ENCODE assay signal across 15 cellular contexts in the genomic region with DNA sequence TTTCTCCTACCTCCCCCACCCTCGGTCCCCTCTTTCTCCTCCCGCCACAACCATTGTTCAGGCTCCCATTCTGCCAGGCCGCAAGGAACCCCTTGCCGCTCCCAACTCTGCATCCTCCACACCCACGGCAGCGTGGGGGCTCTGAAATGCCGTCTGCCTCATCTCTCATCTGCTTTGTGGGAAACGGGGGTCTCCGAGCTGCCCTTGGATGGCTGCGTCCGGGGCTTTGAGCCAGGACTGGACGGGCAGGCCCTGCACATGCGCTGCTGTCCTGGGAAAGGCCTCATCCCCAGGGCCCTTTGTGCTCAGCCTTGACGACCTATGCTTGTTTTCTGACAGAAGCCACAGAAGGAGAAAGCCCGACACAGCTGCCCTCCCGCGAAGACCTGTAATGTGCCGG. TPM values are rescaled to one million over a fixed set of nuclear protein-coding genes. Genes with fewer than 3 reads are reported as not detected.
A peak's percentile ranks its signal among the peaks of the same experiment; 100 is the strongest.
DNase-seq lines count a peak whose midpoint lies in the region; ATAC-seq and TF ChIP-seq lines count a peak whose summit lies in the region.
"Had no signal": no experiment of that assay in that cellular context is flagged by ENCODE, and none has a peak within 500 bp of the region (broad histone marks: within the 10 kb centered on the region; RNA-seq: fewer than 3 reads in every experiment).

No MANE protein-coding gene starts in this region.

- TF ChIP-seq CTCF in psoas muscle (IDR thresholded peaks at IDR 0.05), result no peak

- DNase-seq in activated T-cell treated with anti-CD3 and anti-CD28 coated beads, Interleukin-2, amount 50 U/mL, for 72 hours, result no peak
- no peak for DNase-seq in activated T-cell treated with anti-CD3 and anti-CD28 coated beads, Interleukin-2, amount 50 U/mL, for 48 hours
- DNase-seq in T-helper 17 cell (no peak), psoas muscle (no peak), ACHN (no peak)
- DNase-seq: activated CD4-positive, alpha-beta T cell treated with anti-CD3 and anti-CD28 coated beads, Interleukin-2, amount 50 U/mL, for 1 hour; EL; NCI-H1436; NCI-H2171 treated with DMSO at 0.1 percent for 48 hours; retina; stimulated activated CD4-positive, alpha-beta T cell treated with anti-CD3 and anti-CD28 coated beads, Interleukin-12 subunit alpha, Interleukin-12 subunit beta, amount 100 ng/mL, for 4 hours; transverse colon had no signal

- H3K4me1 Mint-ChIP-seq in activated T-cell treated with anti-CD3 and anti-CD28 coated beads, Interleukin-2, amount 50 U/mL, for 72 hours (ENCODE audit: low read depth), result peaks cover 46% of the 10 kb centered on the region
- H3K4me1 Mint-ChIP-seq in T-helper 17 cell, result peaks cover 26% of the 10 kb centered on the region
- H3K4me1 Mint-ChIP-seq in dendritic cell treated with granulocyte-macrophage colony-stimulating factor and Interleukin-4, amounts not matched to agents 40 ng/mL and 50 ng/mL, for 4 days (ENCODE audit: low read depth), result peaks cover 32% of the 10 kb centered on the region
- peaks cover 81% of the 10 kb centered on the region for H3K4me1 Mint-ChIP-seq in stimulated activated memory B cell treated with anti-CD40 and anti-IgM and Interleukin-4, amounts not matched to agents 10 μg/mL and 1 μg/mL and 100 μg/mL, for 72 hours

- H3K36me3 ChIP-seq in psoas muscle (ENCODE audit: insufficient read depth in 1 of 2, low read depth in 1 of 2), result peaks cover 0 to 31% of the 10 kb centered on the region in 2 donors
- H3K36me3 ChIP-seq: transverse colon had no signal

- no peak overlapping the region for H3K27ac ChIP-seq in psoas muscle

- in situ Hi-C loops in ACHN (cut with HindIII; ENCODE audit: low pct_ligation_motif_present, low pct_unique_long_range_greater_than_20kb, low sequenced_read_pairs), result no loop called here

- no peaks in the 10 kb centered on the region for H3K27me3 Mint-ChIP-seq in activated T-cell treated with anti-CD3 and anti-CD28 coated beads, Interleukin-2, amount 50 U/mL, for 72 hours (ENCODE audit: low read depth)
- H3K27me3 Mint-ChIP-seq in T-helper 17 cell, result no peaks in the 10 kb centered on the region
- peaks cover 19% of the 10 kb centered on the region for H3K27me3 Mint-ChIP-seq in dendritic cell treated with granulocyte-macrophage colony-stimulating factor and Interleukin-4, amounts not matched to agents 40 ng/mL and 50 ng/mL, for 4 days
- H3K27me3 Mint-ChIP-seq in stimulated activated memory B cell treated with anti-CD40 and anti-IgM and Interleukin-4, amounts not matched to agents 10 μg/mL and 1 μg/mL and 100 μg/mL, for 72 hours, result no peaks in the 10 kb centered on the region

- H3K9me3 Mint-ChIP-seq in activated T-cell treated with anti-CD3 and anti-CD28 coated beads, Interleukin-2, amount 50 U/mL, for 72 hours, result no peaks in the 10 kb centered on the region
- no peaks in the 10 kb centered on the region for H3K9me3 Mint-ChIP-seq in dendritic cell treated with granulocyte-macrophage colony-stimulating factor and Interleukin-4, amounts not matched to agents 40 ng/mL and 50 ng/mL, for 4 days
- no peaks in the 10 kb centered on the region for H3K9me3 Mint-ChIP-seq in stimulated activated memory B cell treated with anti-CD40 and anti-IgM and Interleukin-4, amounts not matched to agents 10 μg/mL and 1 μg/mL and 100 μg/mL, for 72 hours

- peak overlapping the region; percentile 38 to 40 for H3K4me3 Mint-ChIP-seq in activated T-cell treated with anti-CD3 and anti-CD28 coated beads, Interleukin-2, amount 50 U/mL, for 72 hours
- H3K4me3 Mint-ChIP-seq in T-helper 17 cell, result no peak overlapping the region
- no peak overlapping the region for H3K4me3 Mint-ChIP-seq in dendritic cell treated with granulocyte-macrophage colony-stimulating factor and Interleukin-4, amounts not matched to agents 40 ng/mL and 50 ng/mL, for 4 days
- peak overlapping the region; percentile 47 for H3K4me3 Mint-ChIP-seq in stimulated activated memory B cell treated with anti-CD40 and anti-IgM and Interleukin-4, amounts not matched to agents 10 μg/mL and 1 μg/mL and 100 μg/mL, for 72 hours

- 76 to 81% (median 77%) methylated on average over 16 to 18 of the region's 18 CpGs for WGBS in psoas muscle, 3 donors

- H3K36me3 Mint-ChIP-seq in activated T-cell treated with anti-CD3 and anti-CD28 coated beads, Interleukin-2, amount 50 U/mL, for 72 hours (ENCODE audit: insufficient read depth in 2 of 2), result no peaks in the 10 kb centered on the region
- H3K36me3 Mint-ChIP-seq in T-helper 17 cell (ENCODE audit: low read depth), result peaks cover 3% of the 10 kb centered on the region
- H3K36me3 Mint-ChIP-seq in dendritic cell treated with granulocyte-macrophage colony-stimulating factor and Interleukin-4, amounts not matched to agents 40 ng/mL and 50 ng/mL, for 4 days (ENCODE audit: low read depth), result peaks cover 48% of the 10 kb centered on the region
- peaks cover 15% of the 10 kb centered on the region for H3K36me3 Mint-ChIP-seq in stimulated activated memory B cell treated with anti-CD40 and anti-IgM and Interleukin-4, amounts not matched to agents 10 μg/mL and 1 μg/mL and 100 μg/mL, for 72 hours

- peak overlapping the region; percentile 44 for H3K27ac Mint-ChIP-seq in activated T-cell treated with anti-CD3 and anti-CD28 coated beads, Interleukin-2, amount 50 U/mL, for 72 hours
- H3K27ac Mint-ChIP-seq in T-helper 17 cell, result peak overlapping the region; percentile 99
- H3K27ac Mint-ChIP-seq in dendritic cell treated with granulocyte-macrophage colony-stimulating factor and Interleukin-4, amounts not matched to agents 40 ng/mL and 50 ng/mL, for 4 days, result peak overlapping the region; percentile 45
- peak overlapping the region; percentile 89 for H3K27ac Mint-ChIP-seq in stimulated activated memory B cell treated with anti-CD40 and anti-IgM and Interleukin-4, amounts not matched to agents 10 μg/mL and 1 μg/mL and 100 μg/mL, for 72 hours

- peaks cover 0 to 5% (median 0%) of the 10 kb centered on the region in 3 donors for H3K27me3 ChIP-seq in psoas muscle (ENCODE audit: insufficient read depth in 3 of 3, low read length in 2 of 3)

- H3K9me3 ChIP-seq in T-helper 17 cell (ENCODE audit: control insufficient read depth, low read length, poor library complexity, severe bottlenecking), result no peaks in the 10 kb centered on the region
- no peaks in the 10 kb centered on the region for H3K9me3 ChIP-seq in psoas muscle
- H3K9me3 ChIP-seq: transverse colon had no signal

- H3K4me1 ChIP-seq in psoas muscle, result peaks cover 16% of the 10 kb centered on the region

- H3K4me3 ChIP-seq in psoas muscle, result no peak overlapping the region
- H3K4me3 ChIP-seq: transverse colon had no signal

- intact Hi-C loops in dendritic cell treated with granulocyte-macrophage colony-stimulating factor and Interleukin-4, amounts not matched to agents 40 ng/mL and 50 ng/mL, for 4 days (cut with micrococcal nuclease), result loop anchor here (5.0 kb wide), 1 partner anchor 160 kb away; no protein-coding TSS in a partner anchor
- intact Hi-C loops in psoas muscle (cut with DNase I), result loop anchor here in 1 of 2 donors (10.0 kb wide), 1 partner anchor 258 kb away; a partner anchor contains a TSS

- no peak for ATAC-seq in activated T-cell treated with anti-CD3 and anti-CD28 coated beads, Interleukin-2, amount 50 U/mL, for 72 hours (replicated peaks in 1 of 2)
- ATAC-seq in T-helper 17 cell, result no peak
- ATAC-seq in stimulated activated memory B cell treated with anti-CD40 and anti-IgM and Interleukin-4, amounts not matched to agents 10 μg/mL and 1 μg/mL and 100 μg/mL, for 72 hours, result no peak
- ATAC-seq in psoas muscle, result no peak
- no peak for ATAC-seq in HG03378 (IDR thresholded peaks at IDR 0.05; ENCODE audit: unreplicated experiment)

RNA-seq across cellular contexts. Expression of a gene that starts 8.5 kb away (rescaled TPM):
- total RNA-seq in activated T-cell treated with anti-CD3 and anti-CD28 coated beads, Interleukin-2, amount 50 U/mL, for 72 hours, result 10 to 100 TPM; 24.4 to 33.2 TPM
- total RNA-seq in T-helper 17 cell (10 to 100 TPM; 28.1 to 36.7 TPM), psoas muscle (10 to 100 TPM in 3 of 4 donors, 1 to 10 TPM in 1; 9.9 to 14.0 (median 11.5) TPM)
- 10 to 100 TPM in 2 of 3 donors, 1 to 10 TPM in 1; 8.8 to 14.1 (median 11.6) TPM for polyA plus RNA-seq in psoas muscle

RNA-seq across cellular contexts. Expression of a gene that starts 8.7 kb away (rescaled TPM):
- total RNA-seq in activated T-cell treated with anti-CD3 and anti-CD28 coated beads, Interleukin-2, amount 50 U/mL, for 72 hours, result 10 to 100 TPM; 11.7 to 13.6 TPM
- total RNA-seq in T-helper 17 cell, result 10 to 100 TPM; 13.7 to 15.4 TPM
- total RNA-seq in psoas muscle, result 10 to 100 TPM in 2 of 4 donors, 1 to 10 TPM in 2; 6.5 to 10.8 (median 8.7) TPM
- polyA plus RNA-seq in psoas muscle, result 10 to 100 TPM in 1 of 3 donors, 1 to 10 TPM in 2; 8.0 to 11.0 (median 8.2) TPM

RNA-seq across cellular contexts. Expression of a gene that starts 33.7 kb away (rescaled TPM):
- total RNA-seq in activated T-cell treated with anti-CD3 and anti-CD28 coated beads, Interleukin-2, amount 50 U/mL, for 72 hours, result 100 to 1,000 TPM; 209 to 236 TPM
- total RNA-seq in T-helper 17 cell (100 to 1,000 TPM; 227 to 241 TPM), psoas muscle (100 to 1,000 TPM in 2 of 4 donors, 10 to 100 TPM in 2; 40.5 to 128 (median 84.5) TPM)
- 10 to 100 TPM; 66.4 to 84.5 (median 79.0) TPM for polyA plus RNA-seq in psoas muscle

Comparison
In these comparisons a context has a peak if more than half of its experiments do, and no peak if none do; other contexts are left out.
1. H3K27ac Mint-ChIP-seq: peak in every context shown above with its lines; median percentile 99 in T-helper 17 cell; 89 in stimulated activated memory B cell treated with anti-CD40 and anti-IgM and Interleukin-4, amounts not matched to agents 10 μg/mL and 1 μg/mL and 100 μg/mL, for 72 hours; 45 in dendritic cell treated with granulocyte-macrophage colony-stimulating factor and Interleukin-4, amounts not matched to agents 40 ng/mL and 50 ng/mL, for 4 days; 44 in activated T-cell treated with anti-CD3 and anti-CD28 coated beads, Interleukin-2, amount 50 U/mL, for 72 hours.
2. H3K4me3 Mint-ChIP-seq: peak in activated T-cell treated with anti-CD3 and anti-CD28 coated beads, Interleukin-2, amount 50 U/mL, for 72 hours (2 of 2) and stimulated activated memory B cell treated with anti-CD40 and anti-IgM and Interleukin-4, amounts not matched to agents 10 μg/mL and 1 μg/mL and 100 μg/mL, for 72 hours (single experiment); none in T-helper 17 cell (single experiment) and dendritic cell treated with granulocyte-macrophage colony-stimulating factor and Interleukin-4, amounts not matched to agents 40 ng/mL and 50 ng/mL, for 4 days (single experiment).